1 cellular context compared by ENCODE assay signal in genomic region chr1:45557422-45557944, GRCh38.
TF ChIP-seq lines count a peak whose summit lies in the region.

No MANE protein-coding gene starts in this region.

TF ChIP-seq in HEK293, 187 proteins besides CTCF, POLR2A, EP300 and RAD21 (continued from another document and continues in another):
- no peak for TF ChIP-seq ZFP41 (tag by site-specific recombination; IDR thresholded peaks at IDR 0.05; ENCODE audit: borderline replicate concordance)
- TF ChIP-seq ZNF202 (tag by site-specific recombination; IDR thresholded peaks at IDR 0.05; ENCODE audit: borderline replicate concordance), result no peak
- no peak for TF ChIP-seq ZNF184 (tag by site-specific recombination; IDR thresholded peaks at IDR 0.05)
- no peak for TF ChIP-seq ZNF704 (tag by site-specific recombination; IDR thresholded peaks at IDR 0.05)
- TF ChIP-seq GFI1B (tag by site-specific recombination; IDR thresholded peaks at IDR 0.05), result peak; percentile 86
- no peak for TF ChIP-seq ZNF776 (tag by site-specific recombination; IDR thresholded peaks at IDR 0.05; ENCODE audit: borderline replicate concordance)
- TF ChIP-seq ZNF501 (tag by site-specific recombination; IDR thresholded peaks at IDR 0.05), result no peak
- no peak for TF ChIP-seq KLF16 (tag by site-specific recombination; IDR thresholded peaks at IDR 0.05)
- no peak for TF ChIP-seq ZNF514 (tag by site-specific recombination; IDR thresholded peaks at IDR 0.05)
- TF ChIP-seq, protein P1, sequence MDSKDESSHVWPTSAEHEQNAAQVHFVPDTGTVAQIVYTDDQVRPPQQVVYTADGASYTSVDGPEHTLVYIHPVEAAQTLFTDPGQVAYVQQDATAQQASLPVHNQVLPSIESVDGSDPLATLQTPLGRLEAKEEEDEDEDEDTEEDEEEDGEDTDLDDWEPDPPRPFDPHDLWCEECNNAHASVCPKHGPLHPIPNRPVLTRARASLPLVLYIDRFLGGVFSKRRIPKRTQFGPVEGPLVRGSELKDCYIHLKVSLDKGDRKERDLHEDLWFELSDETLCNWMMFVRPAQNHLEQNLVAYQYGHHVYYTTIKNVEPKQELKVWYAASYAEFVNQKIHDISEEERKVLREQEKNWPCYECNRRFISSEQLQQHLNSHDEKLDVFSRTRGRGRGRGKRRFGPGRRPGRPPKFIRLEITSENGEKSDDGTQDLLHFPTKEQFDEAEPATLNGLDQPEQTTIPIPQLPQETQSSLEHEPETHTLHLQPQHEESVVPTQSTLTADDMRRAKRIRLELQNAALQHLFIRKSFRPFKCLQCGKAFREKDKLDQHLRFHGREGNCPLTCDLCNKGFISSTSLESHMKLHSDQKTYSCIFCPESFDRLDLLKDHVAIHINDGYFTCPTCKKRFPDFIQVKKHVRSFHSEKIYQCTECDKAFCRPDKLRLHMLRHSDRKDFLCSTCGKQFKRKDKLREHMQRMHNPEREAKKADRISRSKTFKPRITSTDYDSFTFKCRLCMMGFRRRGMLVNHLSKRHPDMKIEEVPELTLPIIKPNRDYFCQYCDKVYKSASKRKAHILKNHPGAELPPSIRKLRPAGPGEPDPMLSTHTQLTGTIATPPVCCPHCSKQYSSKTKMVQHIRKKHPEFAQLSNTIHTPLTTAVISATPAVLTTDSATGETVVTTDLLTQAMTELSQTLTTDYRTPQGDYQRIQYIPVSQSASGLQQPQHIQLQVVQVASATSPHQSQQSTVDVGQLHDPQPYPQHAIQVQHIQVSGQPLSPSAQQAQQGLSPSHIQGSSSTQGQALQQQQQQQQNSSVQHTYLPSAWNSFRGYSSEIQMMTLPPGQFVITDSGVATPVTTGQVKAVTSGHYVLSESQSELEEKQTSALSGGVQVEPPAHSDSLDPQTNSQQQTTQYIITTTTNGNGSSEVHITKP (tag by site-specific recombination; IDR thresholded peaks at IDR 0.05), result no peak
- no peak for TF ChIP-seq ZNF148 (tag by site-specific recombination; IDR thresholded peaks at IDR 0.05; ENCODE audit: borderline replicate concordance)
- TF ChIP-seq BCL11B (tag by site-specific recombination; IDR thresholded peaks at IDR 0.05; ENCODE audit: low read depth), result no peak
- no peak for TF ChIP-seq ZFP3 (tag by site-specific recombination; IDR thresholded peaks at IDR 0.05; ENCODE audit: low read depth)
- TF ChIP-seq PRDM6 (tag by site-specific recombination; IDR thresholded peaks at IDR 0.05), result peak; percentile 54; the same call in 1 of the 2 replicates
- peak; percentile 46 for TF ChIP-seq GLIS1 (tag by site-specific recombination; IDR thresholded peaks at IDR 0.05)
- no peak for TF ChIP-seq ZFHX2 (tag by site-specific recombination; conservative IDR thresholded peaks at IDR 0.05)
- no peak for TF ChIP-seq ZNF843 (tag by site-specific recombination; IDR thresholded peaks at IDR 0.05)
- TF ChIP-seq ZBTB1 (tag by site-specific recombination; IDR thresholded peaks at IDR 0.05), result no peak
- no peak for TF ChIP-seq SP3 (tag by site-specific recombination; IDR thresholded peaks at IDR 0.05)
- TF ChIP-seq ZNF701 (tag by site-specific recombination; IDR thresholded peaks at IDR 0.05), result no peak
- TF ChIP-seq BCL11A (tag by site-specific recombination; IDR thresholded peaks at IDR 0.05; ENCODE audit: low read depth), result no peak
- peak; percentile 32; the same call in 1 of the 2 replicates for TF ChIP-seq OSR2 (tag by site-specific recombination; IDR thresholded peaks at IDR 0.05)
- no peak for TF ChIP-seq ZNF324 (tag by site-specific recombination; IDR thresholded peaks at IDR 0.05)
- no peak for TF ChIP-seq ZNF214 (tag by site-specific recombination; IDR thresholded peaks at IDR 0.05; ENCODE audit: borderline replicate concordance)
- peak; percentile 84 for TF ChIP-seq PRDM1 (tag by site-specific recombination; IDR thresholded peaks at IDR 0.05)
- TF ChIP-seq ZNF121 (tag by site-specific recombination; IDR thresholded peaks at IDR 0.05), result no peak
- TF ChIP-seq ZNF362 (tag by site-specific recombination; IDR thresholded peaks at IDR 0.05), result no peak
- TF ChIP-seq ZNF488 (tag by site-specific recombination; IDR thresholded peaks at IDR 0.05), result no peak
- no peak for TF ChIP-seq ZNF530 (tag by site-specific recombination; IDR thresholded peaks at IDR 0.05; ENCODE audit: low read depth)
- no peak for TF ChIP-seq ZBTB21 (tag by site-specific recombination; IDR thresholded peaks at IDR 0.05)
- no peak for TF ChIP-seq ZNF426 (tag by site-specific recombination; IDR thresholded peaks at IDR 0.05)
- no peak for TF ChIP-seq ZNF133 (tag by site-specific recombination; IDR thresholded peaks at IDR 0.05)
- no peak for TF ChIP-seq ZNF114 (tag by site-specific recombination; IDR thresholded peaks at IDR 0.05)
- TF ChIP-seq ZNF658 (tag by site-specific recombination; IDR thresholded peaks at IDR 0.05), result no peak
- no peak for TF ChIP-seq ZBTB8A (tag by site-specific recombination; IDR thresholded peaks at IDR 0.05)
- TF ChIP-seq ZNF654 (tag by site-specific recombination; IDR thresholded peaks at IDR 0.05; ENCODE audit: low read depth), result no peak
- peak; percentile 60 for TF ChIP-seq ZBTB48 (tag by site-specific recombination; IDR thresholded peaks at IDR 0.05)
- TF ChIP-seq PATZ1 (tag by site-specific recombination; IDR thresholded peaks at IDR 0.05), result no peak
- no peak for TF ChIP-seq HOXC10 (CRISPR knock-in tag; IDR thresholded peaks at IDR 0.05)
- no peak for TF ChIP-seq KLF17 (tag by site-specific recombination; IDR thresholded peaks at IDR 0.05)
- TF ChIP-seq FEZF1 (tag by site-specific recombination; IDR thresholded peaks at IDR 0.05), result peak; percentile 29
- no peak for TF ChIP-seq MZF1 (tag by site-specific recombination; IDR thresholded peaks at IDR 0.05; ENCODE audit: borderline replicate concordance)
- TF ChIP-seq ZNF146 (tag by site-specific recombination; IDR thresholded peaks at IDR 0.05), result no peak
- no peak for TF ChIP-seq ZNF792 (tag by site-specific recombination; IDR thresholded peaks at IDR 0.05)
- TF ChIP-seq ZNF280C (tag by site-specific recombination; IDR thresholded peaks at IDR 0.05), result no peak
- TF ChIP-seq TCF7L2 (IDR thresholded peaks at IDR 0.05; ENCODE audit: borderline replicate concordance, low read depth, low read length), result no peak
- TF ChIP-seq ZNF221 (tag by site-specific recombination; IDR thresholded peaks at IDR 0.05; ENCODE audit: borderline replicate concordance), result no peak
- TF ChIP-seq ZNF274 (IDR thresholded peaks at IDR 0.05; ENCODE audit: low read length), result no peak
- no peak for TF ChIP-seq ZNF274 (tag by site-specific recombination; IDR thresholded peaks at IDR 0.05; ENCODE audit: borderline replicate concordance)
- no peak for TF ChIP-seq ZNF394 (tag by site-specific recombination; IDR thresholded peaks at IDR 0.05; ENCODE audit: borderline replicate concordance)
- TF ChIP-seq ZNF521 (tag by site-specific recombination; IDR thresholded peaks at IDR 0.05), result no peak
- TF ChIP-seq KLF1 (tag by site-specific recombination; IDR thresholded peaks at IDR 0.05), result no peak
- peak; percentile 67 for TF ChIP-seq ZNF366 (tag by site-specific recombination; conservative IDR thresholded peaks at IDR 0.05)
- no peak for TF ChIP-seq ZNF548 (tag by site-specific recombination; IDR thresholded peaks at IDR 0.05)
